In the genomic region with DNA sequence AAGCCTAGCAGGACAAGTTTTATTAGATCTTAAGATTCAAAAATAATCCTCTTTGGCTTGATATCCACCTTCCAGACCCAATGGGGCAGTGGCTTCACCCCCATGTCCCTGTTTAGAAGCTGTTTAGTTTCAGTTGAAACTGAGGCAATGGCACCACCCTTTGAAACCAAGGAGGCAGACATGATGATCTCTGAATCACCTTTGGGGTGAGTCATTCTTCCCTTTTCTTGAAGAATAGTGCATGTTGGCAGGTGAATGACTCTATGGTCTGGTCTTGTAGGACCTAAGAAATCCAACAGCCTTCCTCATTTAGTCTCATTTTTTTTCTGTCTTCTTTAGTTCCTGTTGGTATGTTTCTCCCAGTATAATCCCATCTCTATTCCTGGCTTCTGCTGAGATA, we compare ENCODE assay signal across 23 cellular contexts. TPM values are rescaled to one million over a fixed set of nuclear protein-coding genes. Genes with fewer than 3 reads are reported as not detected.
"Had no signal": no experiment of that assay in that cellular context is flagged by ENCODE, and none has a peak within 500 bp of the region (broad histone marks: within the 10 kb centered on the region; RNA-seq: fewer than 3 reads in every experiment).

No MANE protein-coding gene starts in this region.

- H3K9me3 Mint-ChIP-seq: activated T-helper 1 cell treated with anti-CD3 and anti-CD28 coated beads, Interleukin-12 subunit alpha, Interleukin-12 subunit beta, Interleukin-2, Interleukin-4 antibody, amounts not matched to agents 30 ng/mL and 10 ng/mL and 1 ng/mL, durations not matched to agents 14 hours and 24 hours and 36 hours; central memory CD8-positive, alpha-beta T cell had no signal

- H3K27ac Mint-ChIP-seq: activated T-helper 1 cell treated with anti-CD3 and anti-CD28 coated beads, Interleukin-12 subunit alpha, Interleukin-12 subunit beta, Interleukin-2, Interleukin-4 antibody, amounts not matched to agents 30 ng/mL and 10 ng/mL and 1 ng/mL, durations not matched to agents 14 hours and 24 hours and 36 hours had no signal

- H3K9me3 ChIP-seq: body of pancreas, psoas muscle, right lobe of liver, spleen had no signal

- H3K4me1 Mint-ChIP-seq: central memory CD8-positive, alpha-beta T cell; neural crest cell had no signal

- H3K27ac ChIP-seq: body of pancreas, psoas muscle, right lobe of liver, spleen had no signal

- H3K36me3 ChIP-seq: right lobe of liver, spleen had no signal

- DNase-seq: activated CD4-positive, alpha-beta T cell treated with anti-CD3 and anti-CD28 coated beads for 1 hour; activated CD8-positive, alpha-beta memory T cell treated with anti-CD3 and anti-CD28 coated beads, Interleukin-2, amount 50 U/mL, for 48 hours; activated naive CD4-positive, alpha-beta T cell treated with anti-CD3 and anti-CD28 coated beads, Interleukin-2, amount 50 U/mL, for 16 hours; amniotic stem cell; body of pancreas; cortex of kidney; effector CD4-positive, alpha-beta T cell; foreskin melanocyte; head of caudate nucleus; left colon; midbrain; psoas muscle; right lobe of liver; spleen had no signal

- H3K27me3 ChIP-seq: body of pancreas, right lobe of liver, spleen had no signal

- H3K4me1 ChIP-seq: body of pancreas, psoas muscle, right lobe of liver, spleen had no signal

- H3K4me3 ChIP-seq: body of pancreas, lung, psoas muscle, right lobe of liver, spleen had no signal

- ATAC-seq: body of pancreas, left colon, psoas muscle, right lobe of liver had no signal

- H3K4me3 Mint-ChIP-seq: activated T-helper 1 cell treated with anti-CD3 and anti-CD28 coated beads, Interleukin-12 subunit alpha, Interleukin-12 subunit beta, Interleukin-2, Interleukin-4 antibody, amounts not matched to agents 30 ng/mL and 10 ng/mL and 1 ng/mL, durations not matched to agents 14 hours and 24 hours and 36 hours; central memory CD8-positive, alpha-beta T cell; neural crest cell had no signal

RNA-seq across cellular contexts. Expression of gene BMP15, which starts 29.5 kb away (rescaled TPM):
- total RNA-seq: activated T-helper 1 cell treated with anti-CD3 and anti-CD28 coated beads, Interleukin-12 subunit alpha, Interleukin-12 subunit beta, Interleukin-2, Interleukin-4 antibody, amounts not matched to agents 30 ng/mL and 10 ng/mL and 1 ng/mL, durations not matched to agents 14 hours and 24 hours and 36 hours; body of pancreas; left colon; myocyte; neural crest cell; osteocyte; psoas muscle; right lobe of liver; spleen; T-helper 1 cell treated with Interleukin-12 subunit alpha and Interleukin-12 subunit beta and Interleukin-4 antibody, amounts not matched to agents 30 ng/mL and 1 ng/mL, for 36 hours; ureter had no signal
- polyA plus RNA-seq: psoas muscle, spleen, thymus had no signal
